3 cellular contexts compared by ENCODE assay signal in genomic region chr15:37015025-37015424, GRCh38.
TF ChIP-seq lines count a peak whose summit lies in the region.

No MANE protein-coding gene starts in this region.

TF ChIP-seq in SK-N-SH, 30 proteins besides CTCF, POLR2A, EP300 and RAD21:
- TF ChIP-seq REST (IDR thresholded peaks at IDR 0.05; ENCODE audit: low read depth, low read length) (no peak), PBX3 (IDR thresholded peaks at IDR 0.05) (peak; percentile 37; the same call in 1 of the 2 replicates)
TF ChIP-seq in SK-N-SH: peak in this region for 1.

TF ChIP-seq in SK-N-SH treated with all-trans-retinoic acid at 6 μM for 48 hours, 23 proteins besides CTCF, POLR2A, EP300 and RAD21 (continued from another document):
- TF ChIP-seq TSHZ2 (CRISPR knock-in tag; IDR thresholded peaks at IDR 0.05), result no peak
- no peak for TF ChIP-seq ZC3H10 (CRISPR knock-in tag; IDR thresholded peaks at IDR 0.05)
- TF ChIP-seq TCF4 (CRISPR knock-in tag; IDR thresholded peaks at IDR 0.05; ENCODE audit: borderline replicate concordance), result no peak
- TF ChIP-seq ARNTL (CRISPR knock-in tag; IDR thresholded peaks at IDR 0.05; ENCODE audit: borderline replicate concordance, low read depth), result no peak
- TF ChIP-seq CREB5 (CRISPR knock-in tag; IDR thresholded peaks at IDR 0.05; ENCODE audit: low read depth), result no peak
- TF ChIP-seq POU6F1 (CRISPR knock-in tag; IDR thresholded peaks at IDR 0.05; ENCODE audit: borderline replicate concordance, low read depth), result no peak
- no peak for TF ChIP-seq BACH2 (CRISPR knock-in tag; IDR thresholded peaks at IDR 0.05; ENCODE audit: borderline replicate concordance)
- TF ChIP-seq, protein P1, sequence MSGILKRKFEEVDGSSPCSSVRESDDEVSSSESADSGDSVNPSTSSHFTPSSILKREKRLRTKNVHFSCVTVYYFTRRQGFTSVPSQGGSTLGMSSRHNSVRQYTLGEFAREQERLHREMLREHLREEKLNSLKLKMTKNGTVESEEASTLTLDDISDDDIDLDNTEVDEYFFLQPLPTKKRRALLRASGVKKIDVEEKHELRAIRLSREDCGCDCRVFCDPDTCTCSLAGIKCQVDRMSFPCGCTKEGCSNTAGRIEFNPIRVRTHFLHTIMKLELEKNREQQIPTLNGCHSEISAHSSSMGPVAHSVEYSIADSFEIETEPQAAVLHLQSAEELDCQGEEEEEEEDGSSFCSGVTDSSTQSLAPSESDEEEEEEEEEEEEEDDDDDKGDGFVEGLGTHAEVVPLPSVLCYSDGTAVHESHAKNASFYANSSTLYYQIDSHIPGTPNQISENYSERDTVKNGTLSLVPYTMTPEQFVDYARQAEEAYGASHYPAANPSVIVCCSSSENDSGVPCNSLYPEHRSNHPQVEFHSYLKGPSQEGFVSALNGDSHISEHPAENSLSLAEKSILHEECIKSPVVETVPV (CRISPR knock-in tag; IDR thresholded peaks at IDR 0.05), result no peak
- TF ChIP-seq PPARA (CRISPR knock-in tag; IDR thresholded peaks at IDR 0.05; ENCODE audit: borderline replicate concordance), result no peak
- TF ChIP-seq ZFP3 (CRISPR knock-in tag; IDR thresholded peaks at IDR 0.05), result no peak
- no peak for TF ChIP-seq ZNF70 (CRISPR knock-in tag; IDR thresholded peaks at IDR 0.05)
- TF ChIP-seq ESRRG (CRISPR knock-in tag; IDR thresholded peaks at IDR 0.05), result no peak
- no peak for TF ChIP-seq SNAI2 (CRISPR knock-in tag; IDR thresholded peaks at IDR 0.05)
- no peak for TF ChIP-seq ISL1 (CRISPR knock-in tag; IDR thresholded peaks at IDR 0.05)
- TF ChIP-seq, protein P2, sequence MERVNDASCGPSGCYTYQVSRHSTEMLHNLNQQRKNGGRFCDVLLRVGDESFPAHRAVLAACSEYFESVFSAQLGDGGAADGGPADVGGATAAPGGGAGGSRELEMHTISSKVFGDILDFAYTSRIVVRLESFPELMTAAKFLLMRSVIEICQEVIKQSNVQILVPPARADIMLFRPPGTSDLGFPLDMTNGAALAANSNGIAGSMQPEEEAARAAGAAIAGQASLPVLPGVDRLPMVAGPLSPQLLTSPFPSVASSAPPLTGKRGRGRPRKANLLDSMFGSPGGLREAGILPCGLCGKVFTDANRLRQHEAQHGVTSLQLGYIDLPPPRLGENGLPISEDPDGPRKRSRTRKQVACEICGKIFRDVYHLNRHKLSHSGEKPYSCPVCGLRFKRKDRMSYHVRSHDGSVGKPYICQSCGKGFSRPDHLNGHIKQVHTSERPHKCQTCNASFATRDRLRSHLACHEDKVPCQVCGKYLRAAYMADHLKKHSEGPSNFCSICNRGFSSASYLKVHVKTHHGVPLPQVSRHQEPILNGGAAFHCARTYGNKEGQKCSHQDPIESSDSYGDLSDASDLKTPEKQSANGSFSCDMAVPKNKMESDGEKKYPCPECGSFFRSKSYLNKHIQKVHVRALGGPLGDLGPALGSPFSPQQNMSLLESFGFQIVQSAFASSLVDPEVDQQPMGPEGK (CRISPR knock-in tag; IDR thresholded peaks at IDR 0.05; ENCODE audit: borderline replicate concordance), result no peak
- no peak for TF ChIP-seq RARB (CRISPR knock-in tag; IDR thresholded peaks at IDR 0.05)
- no peak for TF ChIP-seq GLIS3 (CRISPR knock-in tag; IDR thresholded peaks at IDR 0.05)
TF ChIP-seq in SK-N-SH treated with all-trans-retinoic acid at 6 μM for 48 hours: peak in this region for 0.

TF ChIP-seq in K562, 482 proteins besides CTCF, POLR2A, EP300 and RAD21 (continued from another document):
- TF ChIP-seq ELF2 (CRISPR knock-in tag; IDR thresholded peaks at IDR 0.05), result no peak
- no peak for TF ChIP-seq PBX2 (CRISPR knock-in tag; IDR thresholded peaks at IDR 0.05; ENCODE audit: low read depth)
- peak; percentile 55; the same call in 1 of the 2 replicates for TF ChIP-seq PBX2 (tag; conservative IDR thresholded peaks at IDR 0.05; ENCODE audit: low read depth)
- no peak for TF ChIP-seq MEF2D (tag; conservative IDR thresholded peaks at IDR 0.05; ENCODE audit: low read depth)
- TF ChIP-seq TEAD4 (IDR thresholded peaks at IDR 0.05; ENCODE audit: low read length), result no peak
- TF ChIP-seq TEAD4 (CRISPR knock-in tag; IDR thresholded peaks at IDR 0.05; ENCODE audit: borderline replicate concordance), result no peak
- no peak for TF ChIP-seq REST (CRISPR knock-in tag; IDR thresholded peaks at IDR 0.05; ENCODE audit: low read depth)
- TF ChIP-seq SMARCA5 (IDR thresholded peaks at IDR 0.05), result no peak
- TF ChIP-seq, protein P3, sequence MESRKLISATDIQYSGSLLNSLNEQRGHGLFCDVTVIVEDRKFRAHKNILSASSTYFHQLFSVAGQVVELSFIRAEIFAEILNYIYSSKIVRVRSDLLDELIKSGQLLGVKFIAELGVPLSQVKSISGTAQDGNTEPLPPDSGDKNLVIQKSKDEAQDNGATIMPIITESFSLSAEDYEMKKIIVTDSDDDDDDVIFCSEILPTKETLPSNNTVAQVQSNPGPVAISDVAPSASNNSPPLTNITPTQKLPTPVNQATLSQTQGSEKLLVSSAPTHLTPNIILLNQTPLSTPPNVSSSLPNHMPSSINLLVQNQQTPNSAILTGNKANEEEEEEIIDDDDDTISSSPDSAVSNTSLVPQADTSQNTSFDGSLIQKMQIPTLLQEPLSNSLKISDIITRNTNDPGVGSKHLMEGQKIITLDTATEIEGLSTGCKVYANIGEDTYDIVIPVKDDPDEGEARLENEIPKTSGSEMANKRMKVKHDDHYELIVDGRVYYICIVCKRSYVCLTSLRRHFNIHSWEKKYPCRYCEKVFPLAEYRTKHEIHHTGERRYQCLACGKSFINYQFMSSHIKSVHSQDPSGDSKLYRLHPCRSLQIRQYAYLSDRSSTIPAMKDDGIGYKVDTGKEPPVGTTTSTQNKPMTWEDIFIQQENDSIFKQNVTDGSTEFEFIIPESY (CRISPR knock-in tag; IDR thresholded peaks at IDR 0.05), result peak; percentile 26; the same call in 1 of the 2 replicates
- TF ChIP-seq ZNF197 (CRISPR knock-in tag; IDR thresholded peaks at IDR 0.05; ENCODE audit: low read depth), result no peak
- TF ChIP-seq TARDBP (IDR thresholded peaks at IDR 0.05), result no peak
- TF ChIP-seq FOXK2 (conservative IDR thresholded peaks at IDR 0.05 in 1 of 2, IDR thresholded peaks at IDR 0.05 in 1 of 2; ENCODE audit: low read depth in 2 of 2), result no peak
- TF ChIP-seq TCFL5 (CRISPR knock-in tag; conservative IDR thresholded peaks at IDR 0.05), result no peak
- peak; percentile 70 to 82; a peak in 3 of 4 replicates for TF ChIP-seq KDM1A (IDR thresholded peaks at IDR 0.05)
- TF ChIP-seq ZBTB9 (CRISPR knock-in tag; IDR thresholded peaks at IDR 0.05), result no peak
- no peak for TF ChIP-seq TAF9B (IDR thresholded peaks at IDR 0.05; ENCODE audit: partially characterized antibody)
- peak; percentile 44 for TF ChIP-seq MEIS2 (IDR thresholded peaks at IDR 0.05; ENCODE audit: partially characterized antibody)
- TF ChIP-seq MED1 (CRISPR knock-in tag; IDR thresholded peaks at IDR 0.05; ENCODE audit: borderline replicate concordance), result no peak
- TF ChIP-seq ZNF695 (CRISPR knock-in tag; IDR thresholded peaks at IDR 0.05), result no peak
- TF ChIP-seq EZH2 (IDR thresholded peaks at IDR 0.05; ENCODE audit: borderline replicate concordance, low read depth, low read length), result no peak
